In genomic region chr16:4879049-4879448, GRCh38 we compare ENCODE assay signal across 19 cellular contexts. TPM values are rescaled to one million over a fixed set of nuclear protein-coding genes. Genes with fewer than 3 reads are reported as not detected.
"Had no signal": no experiment of that assay in that cellular context is flagged by ENCODE, and none has a peak within 500 bp of the region (broad histone marks: within the 10 kb centered on the region; RNA-seq: fewer than 3 reads in every experiment).

No MANE protein-coding gene starts in this region.

- H3K9me3 ChIP-seq: colonic mucosa, right atrium auricular region, suprapubic skin had no signal

- H3K4me3 Mint-ChIP-seq: natural killer cell; stimulated activated naive CD8-positive, alpha-beta T cell treated with anti-CD3 and anti-CD28 coated beads, Interleukin-15, Interleukin-2, amounts not matched to agents 100 ng/mL and 50 ng/mL, for 24 hours; type B pancreatic cell had no signal

- H3K27ac Mint-ChIP-seq: natural killer cell; stimulated activated naive CD8-positive, alpha-beta T cell treated with anti-CD3 and anti-CD28 coated beads, Interleukin-15, Interleukin-2, amounts not matched to agents 100 ng/mL and 50 ng/mL, for 24 hours; type B pancreatic cell had no signal

- H3K27me3 Mint-ChIP-seq: stimulated activated naive CD8-positive, alpha-beta T cell treated with anti-CD3 and anti-CD28 coated beads, Interleukin-15, Interleukin-2, amounts not matched to agents 100 ng/mL and 50 ng/mL, for 24 hours; type B pancreatic cell had no signal

- ATAC-seq: left ventricle myocardium superior, natural killer cell had no signal

- H3K9me3 Mint-ChIP-seq: natural killer cell; stimulated activated naive CD8-positive, alpha-beta T cell treated with anti-CD3 and anti-CD28 coated beads, Interleukin-15, Interleukin-2, amounts not matched to agents 100 ng/mL and 50 ng/mL, for 24 hours; type B pancreatic cell had no signal

- H3K27me3 ChIP-seq: colonic mucosa, right atrium auricular region, suprapubic skin had no signal

- H3K4me3 ChIP-seq: colonic mucosa, right atrium auricular region, suprapubic skin had no signal

- DNase-seq: activated CD4-positive, alpha-beta T cell treated with anti-CD3 and anti-CD28 coated beads, Interleukin-2, amount 50 U/mL, for 4 hours; activated CD4-positive, CD25-positive, alpha-beta regulatory T cell treated with anti-CD3 and anti-CD28 coated beads, Interleukin-2, amount 50 U/mL, for 72 hours; activated naive CD4-positive, alpha-beta T cell; activated T-cell treated with anti-CD3 and anti-CD28 coated beads for 4 hours; caudate nucleus; colonic mucosa; glutamatergic neuron; hypothalamus; kidney glomerular epithelial cell; left ventricle myocardium superior; mesendoderm; natural killer cell; small intestine; stimulated activated CD4-positive, alpha-beta T cell treated with anti-CD3 and anti-CD28 coated beads, Interleukin-4, amount 100 ng/mL, for 4 hours; stimulated activated CD8-positive, alpha-beta memory T cell treated with anti-CD3 and anti-CD28 coated beads, Interleukin-4, amount 100 ng/mL, for 48 hours had no signal

- H3K4me1 ChIP-seq: colonic mucosa had no signal

- H3K27ac ChIP-seq: colonic mucosa, right atrium auricular region, suprapubic skin had no signal

RNA-seq across cellular contexts. Expression of gene PPL, which starts 57.9 kb away (rescaled TPM):
- total RNA-seq: natural killer cell had no signal
